In genomic region chr5:5905186-5905585, GRCh38 we compare ENCODE assay signal across 7 cellular contexts.
"Had no signal": no experiment of that assay in that cellular context is flagged by ENCODE, and none has a peak within 500 bp of the region (broad histone marks: within the 10 kb centered on the region; RNA-seq: fewer than 3 reads in every experiment).

No MANE protein-coding gene starts in this region.

- H3K27ac Mint-ChIP-seq: IgD-negative memory B cell had no signal

- DNase-seq: GOT3, H9, HCEC 1CT, KBM-7 had no signal

- ATAC-seq: HepG2 had no signal

- H3K27ac ChIP-seq: HL-60 had no signal

- H3K4me3 Mint-ChIP-seq: H9, IgD-negative memory B cell had no signal

- H3K4me1 Mint-ChIP-seq: IgD-negative memory B cell had no signal

- H3K9me3 Mint-ChIP-seq: H9 had no signal
